ENCODE assay signal across 2 cellular contexts in the genomic region with DNA sequence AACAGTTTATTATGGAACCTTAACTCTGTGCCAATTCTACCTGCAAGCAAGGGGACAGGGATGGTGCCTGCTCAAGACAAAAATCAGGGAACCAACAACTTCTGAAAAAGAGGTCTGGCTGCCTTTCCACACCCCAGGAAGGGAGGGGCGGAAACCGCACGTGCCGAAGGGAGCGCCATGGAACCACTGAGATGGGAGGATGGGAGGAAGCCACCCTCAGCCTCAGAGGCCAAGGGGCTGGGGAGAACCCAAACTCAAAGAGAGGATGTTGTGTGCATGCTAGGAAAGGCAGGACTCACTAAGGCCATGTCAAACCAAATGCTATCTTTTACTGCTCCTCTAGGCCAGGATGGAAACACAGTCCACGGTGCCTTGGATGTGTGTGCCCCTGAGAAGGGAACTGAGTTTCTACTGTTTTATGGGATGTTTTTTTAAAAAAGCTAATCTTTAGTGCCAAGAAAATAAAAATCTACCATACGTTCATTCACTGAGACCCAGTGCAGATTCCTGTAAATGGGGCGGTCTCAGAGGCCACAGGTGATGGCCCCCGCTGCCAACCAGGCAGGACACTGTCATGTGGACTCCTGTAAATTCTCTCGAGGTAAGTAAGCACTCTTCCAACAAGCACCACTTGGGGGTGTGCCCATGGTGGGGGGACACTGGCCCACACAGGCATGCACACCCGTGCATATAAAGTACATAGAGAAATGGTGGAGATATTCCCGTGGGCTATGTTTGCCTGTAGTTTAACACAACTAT.
TF ChIP-seq lines count a peak whose summit lies in the region.

No MANE protein-coding gene starts in this region.

TF ChIP-seq in HepG2, 621 proteins besides CTCF, POLR2A, EP300 and RAD21:
- TF ChIP-seq, protein P1, sequence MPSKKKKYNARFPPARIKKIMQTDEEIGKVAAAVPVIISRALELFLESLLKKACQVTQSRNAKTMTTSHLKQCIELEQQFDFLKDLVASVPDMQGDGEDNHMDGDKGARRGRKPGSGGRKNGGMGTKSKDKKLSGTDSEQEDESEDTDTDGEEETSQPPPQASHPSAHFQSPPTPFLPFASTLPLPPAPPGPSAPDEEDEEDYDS (CRISPR knock-in tag; IDR thresholded peaks at IDR 0.05): no peak
- TF ChIP-seq, protein P2, sequence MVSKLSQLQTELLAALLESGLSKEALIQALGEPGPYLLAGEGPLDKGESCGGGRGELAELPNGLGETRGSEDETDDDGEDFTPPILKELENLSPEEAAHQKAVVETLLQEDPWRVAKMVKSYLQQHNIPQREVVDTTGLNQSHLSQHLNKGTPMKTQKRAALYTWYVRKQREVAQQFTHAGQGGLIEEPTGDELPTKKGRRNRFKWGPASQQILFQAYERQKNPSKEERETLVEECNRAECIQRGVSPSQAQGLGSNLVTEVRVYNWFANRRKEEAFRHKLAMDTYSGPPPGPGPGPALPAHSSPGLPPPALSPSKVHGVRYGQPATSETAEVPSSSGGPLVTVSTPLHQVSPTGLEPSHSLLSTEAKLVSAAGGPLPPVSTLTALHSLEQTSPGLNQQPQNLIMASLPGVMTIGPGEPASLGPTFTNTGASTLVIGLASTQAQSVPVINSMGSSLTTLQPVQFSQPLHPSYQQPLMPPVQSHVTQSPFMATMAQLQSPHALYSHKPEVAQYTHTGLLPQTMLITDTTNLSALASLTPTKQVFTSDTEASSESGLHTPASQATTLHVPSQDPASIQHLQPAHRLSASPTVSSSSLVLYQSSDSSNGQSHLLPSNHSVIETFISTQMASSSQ (IDR thresholded peaks at IDR 0.05; ENCODE audit: low read depth): no peak
- TF ChIP-seq, protein P2 (CRISPR knock-in tag; IDR thresholded peaks at IDR 0.05; ENCODE audit: borderline replicate concordance): no peak
- TF ChIP-seq ZNF703 (CRISPR knock-in tag; IDR thresholded peaks at IDR 0.05; ENCODE audit: borderline replicate concordance) (no peak), TARDBP (CRISPR knock-in tag; IDR thresholded peaks at IDR 0.05) (no peak), ZNF670 (CRISPR knock-in tag; IDR thresholded peaks at IDR 0.05; ENCODE audit: borderline replicate concordance) (no peak), TAF1 (CRISPR knock-in tag; IDR thresholded peaks at IDR 0.05) (no peak), FOXJ3 (CRISPR knock-in tag; IDR thresholded peaks at IDR 0.05; ENCODE audit: borderline replicate concordance) (no peak)
- TF ChIP-seq, protein P3, sequence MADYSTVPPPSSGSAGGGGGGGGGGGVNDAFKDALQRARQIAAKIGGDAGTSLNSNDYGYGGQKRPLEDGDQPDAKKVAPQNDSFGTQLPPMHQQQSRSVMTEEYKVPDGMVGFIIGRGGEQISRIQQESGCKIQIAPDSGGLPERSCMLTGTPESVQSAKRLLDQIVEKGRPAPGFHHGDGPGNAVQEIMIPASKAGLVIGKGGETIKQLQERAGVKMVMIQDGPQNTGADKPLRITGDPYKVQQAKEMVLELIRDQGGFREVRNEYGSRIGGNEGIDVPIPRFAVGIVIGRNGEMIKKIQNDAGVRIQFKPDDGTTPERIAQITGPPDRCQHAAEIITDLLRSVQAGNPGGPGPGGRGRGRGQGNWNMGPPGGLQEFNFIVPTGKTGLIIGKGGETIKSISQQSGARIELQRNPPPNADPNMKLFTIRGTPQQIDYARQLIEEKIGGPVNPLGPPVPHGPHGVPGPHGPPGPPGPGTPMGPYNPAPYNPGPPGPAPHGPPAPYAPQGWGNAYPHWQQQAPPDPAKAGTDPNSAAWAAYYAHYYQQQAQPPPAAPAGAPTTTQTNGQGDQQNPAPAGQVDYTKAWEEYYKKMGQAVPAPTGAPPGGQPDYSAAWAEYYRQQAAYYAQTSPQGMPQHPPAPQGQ (CRISPR knock-in tag; IDR thresholded peaks at IDR 0.05; ENCODE audit: borderline replicate concordance): no peak
- TF ChIP-seq, protein P4, sequence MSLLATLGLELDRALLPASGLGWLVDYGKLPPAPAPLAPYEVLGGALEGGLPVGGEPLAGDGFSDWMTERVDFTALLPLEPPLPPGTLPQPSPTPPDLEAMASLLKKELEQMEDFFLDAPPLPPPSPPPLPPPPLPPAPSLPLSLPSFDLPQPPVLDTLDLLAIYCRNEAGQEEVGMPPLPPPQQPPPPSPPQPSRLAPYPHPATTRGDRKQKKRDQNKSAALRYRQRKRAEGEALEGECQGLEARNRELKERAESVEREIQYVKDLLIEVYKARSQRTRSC (CRISPR knock-in tag; IDR thresholded peaks at IDR 0.05; ENCODE audit: low read depth): no peak

TF ChIP-seq in H1, 55 proteins besides CTCF, POLR2A, EP300 and RAD21:
- no peak for TF ChIP-seq ASH2L (IDR thresholded peaks at IDR 0.05; ENCODE audit: low read length)
- no peak for TF ChIP-seq CBX5 (IDR thresholded peaks at IDR 0.05; ENCODE audit: low read depth, low read length)
- TF ChIP-seq TAF1 (IDR thresholded peaks at IDR 0.05; ENCODE audit: low read depth, low read length): no peak
- TF ChIP-seq EZH2 (IDR thresholded peaks at IDR 0.05; ENCODE audit: low read depth, low read length, severe bottlenecking): no peak
- TF ChIP-seq, protein P5, sequence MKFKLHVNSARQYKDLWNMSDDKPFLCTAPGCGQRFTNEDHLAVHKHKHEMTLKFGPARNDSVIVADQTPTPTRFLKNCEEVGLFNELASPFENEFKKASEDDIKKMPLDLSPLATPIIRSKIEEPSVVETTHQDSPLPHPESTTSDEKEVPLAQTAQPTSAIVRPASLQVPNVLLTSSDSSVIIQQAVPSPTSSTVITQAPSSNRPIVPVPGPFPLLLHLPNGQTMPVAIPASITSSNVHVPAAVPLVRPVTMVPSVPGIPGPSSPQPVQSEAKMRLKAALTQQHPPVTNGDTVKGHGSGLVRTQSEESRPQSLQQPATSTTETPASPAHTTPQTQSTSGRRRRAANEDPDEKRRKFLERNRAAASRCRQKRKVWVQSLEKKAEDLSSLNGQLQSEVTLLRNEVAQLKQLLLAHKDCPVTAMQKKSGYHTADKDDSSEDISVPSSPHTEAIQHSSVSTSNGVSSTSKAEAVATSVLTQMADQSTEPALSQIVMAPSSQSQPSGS (IDR thresholded peaks at IDR 0.05; ENCODE audit: low read length): no peak
- no peak for TF ChIP-seq TBP (IDR thresholded peaks at IDR 0.05; ENCODE audit: low read depth, low read length)
- TF ChIP-seq, protein P6, sequence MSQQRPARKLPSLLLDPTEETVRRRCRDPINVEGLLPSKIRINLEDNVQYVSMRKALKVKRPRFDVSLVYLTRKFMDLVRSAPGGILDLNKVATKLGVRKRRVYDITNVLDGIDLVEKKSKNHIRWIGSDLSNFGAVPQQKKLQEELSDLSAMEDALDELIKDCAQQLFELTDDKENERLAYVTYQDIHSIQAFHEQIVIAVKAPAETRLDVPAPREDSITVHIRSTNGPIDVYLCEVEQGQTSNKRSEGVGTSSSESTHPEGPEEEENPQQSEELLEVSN (IDR thresholded peaks at IDR 0.05): no peak
- no peak for TF ChIP-seq HDAC6 (IDR thresholded peaks at IDR 0.05; ENCODE audit: low read depth, low read length)
- no peak for TF ChIP-seq POU5F1 (IDR thresholded peaks at IDR 0.05; ENCODE audit: low read depth, low read length)
- TF ChIP-seq CREB1 (IDR thresholded peaks at IDR 0.05): no peak
- TF ChIP-seq, protein P7, sequence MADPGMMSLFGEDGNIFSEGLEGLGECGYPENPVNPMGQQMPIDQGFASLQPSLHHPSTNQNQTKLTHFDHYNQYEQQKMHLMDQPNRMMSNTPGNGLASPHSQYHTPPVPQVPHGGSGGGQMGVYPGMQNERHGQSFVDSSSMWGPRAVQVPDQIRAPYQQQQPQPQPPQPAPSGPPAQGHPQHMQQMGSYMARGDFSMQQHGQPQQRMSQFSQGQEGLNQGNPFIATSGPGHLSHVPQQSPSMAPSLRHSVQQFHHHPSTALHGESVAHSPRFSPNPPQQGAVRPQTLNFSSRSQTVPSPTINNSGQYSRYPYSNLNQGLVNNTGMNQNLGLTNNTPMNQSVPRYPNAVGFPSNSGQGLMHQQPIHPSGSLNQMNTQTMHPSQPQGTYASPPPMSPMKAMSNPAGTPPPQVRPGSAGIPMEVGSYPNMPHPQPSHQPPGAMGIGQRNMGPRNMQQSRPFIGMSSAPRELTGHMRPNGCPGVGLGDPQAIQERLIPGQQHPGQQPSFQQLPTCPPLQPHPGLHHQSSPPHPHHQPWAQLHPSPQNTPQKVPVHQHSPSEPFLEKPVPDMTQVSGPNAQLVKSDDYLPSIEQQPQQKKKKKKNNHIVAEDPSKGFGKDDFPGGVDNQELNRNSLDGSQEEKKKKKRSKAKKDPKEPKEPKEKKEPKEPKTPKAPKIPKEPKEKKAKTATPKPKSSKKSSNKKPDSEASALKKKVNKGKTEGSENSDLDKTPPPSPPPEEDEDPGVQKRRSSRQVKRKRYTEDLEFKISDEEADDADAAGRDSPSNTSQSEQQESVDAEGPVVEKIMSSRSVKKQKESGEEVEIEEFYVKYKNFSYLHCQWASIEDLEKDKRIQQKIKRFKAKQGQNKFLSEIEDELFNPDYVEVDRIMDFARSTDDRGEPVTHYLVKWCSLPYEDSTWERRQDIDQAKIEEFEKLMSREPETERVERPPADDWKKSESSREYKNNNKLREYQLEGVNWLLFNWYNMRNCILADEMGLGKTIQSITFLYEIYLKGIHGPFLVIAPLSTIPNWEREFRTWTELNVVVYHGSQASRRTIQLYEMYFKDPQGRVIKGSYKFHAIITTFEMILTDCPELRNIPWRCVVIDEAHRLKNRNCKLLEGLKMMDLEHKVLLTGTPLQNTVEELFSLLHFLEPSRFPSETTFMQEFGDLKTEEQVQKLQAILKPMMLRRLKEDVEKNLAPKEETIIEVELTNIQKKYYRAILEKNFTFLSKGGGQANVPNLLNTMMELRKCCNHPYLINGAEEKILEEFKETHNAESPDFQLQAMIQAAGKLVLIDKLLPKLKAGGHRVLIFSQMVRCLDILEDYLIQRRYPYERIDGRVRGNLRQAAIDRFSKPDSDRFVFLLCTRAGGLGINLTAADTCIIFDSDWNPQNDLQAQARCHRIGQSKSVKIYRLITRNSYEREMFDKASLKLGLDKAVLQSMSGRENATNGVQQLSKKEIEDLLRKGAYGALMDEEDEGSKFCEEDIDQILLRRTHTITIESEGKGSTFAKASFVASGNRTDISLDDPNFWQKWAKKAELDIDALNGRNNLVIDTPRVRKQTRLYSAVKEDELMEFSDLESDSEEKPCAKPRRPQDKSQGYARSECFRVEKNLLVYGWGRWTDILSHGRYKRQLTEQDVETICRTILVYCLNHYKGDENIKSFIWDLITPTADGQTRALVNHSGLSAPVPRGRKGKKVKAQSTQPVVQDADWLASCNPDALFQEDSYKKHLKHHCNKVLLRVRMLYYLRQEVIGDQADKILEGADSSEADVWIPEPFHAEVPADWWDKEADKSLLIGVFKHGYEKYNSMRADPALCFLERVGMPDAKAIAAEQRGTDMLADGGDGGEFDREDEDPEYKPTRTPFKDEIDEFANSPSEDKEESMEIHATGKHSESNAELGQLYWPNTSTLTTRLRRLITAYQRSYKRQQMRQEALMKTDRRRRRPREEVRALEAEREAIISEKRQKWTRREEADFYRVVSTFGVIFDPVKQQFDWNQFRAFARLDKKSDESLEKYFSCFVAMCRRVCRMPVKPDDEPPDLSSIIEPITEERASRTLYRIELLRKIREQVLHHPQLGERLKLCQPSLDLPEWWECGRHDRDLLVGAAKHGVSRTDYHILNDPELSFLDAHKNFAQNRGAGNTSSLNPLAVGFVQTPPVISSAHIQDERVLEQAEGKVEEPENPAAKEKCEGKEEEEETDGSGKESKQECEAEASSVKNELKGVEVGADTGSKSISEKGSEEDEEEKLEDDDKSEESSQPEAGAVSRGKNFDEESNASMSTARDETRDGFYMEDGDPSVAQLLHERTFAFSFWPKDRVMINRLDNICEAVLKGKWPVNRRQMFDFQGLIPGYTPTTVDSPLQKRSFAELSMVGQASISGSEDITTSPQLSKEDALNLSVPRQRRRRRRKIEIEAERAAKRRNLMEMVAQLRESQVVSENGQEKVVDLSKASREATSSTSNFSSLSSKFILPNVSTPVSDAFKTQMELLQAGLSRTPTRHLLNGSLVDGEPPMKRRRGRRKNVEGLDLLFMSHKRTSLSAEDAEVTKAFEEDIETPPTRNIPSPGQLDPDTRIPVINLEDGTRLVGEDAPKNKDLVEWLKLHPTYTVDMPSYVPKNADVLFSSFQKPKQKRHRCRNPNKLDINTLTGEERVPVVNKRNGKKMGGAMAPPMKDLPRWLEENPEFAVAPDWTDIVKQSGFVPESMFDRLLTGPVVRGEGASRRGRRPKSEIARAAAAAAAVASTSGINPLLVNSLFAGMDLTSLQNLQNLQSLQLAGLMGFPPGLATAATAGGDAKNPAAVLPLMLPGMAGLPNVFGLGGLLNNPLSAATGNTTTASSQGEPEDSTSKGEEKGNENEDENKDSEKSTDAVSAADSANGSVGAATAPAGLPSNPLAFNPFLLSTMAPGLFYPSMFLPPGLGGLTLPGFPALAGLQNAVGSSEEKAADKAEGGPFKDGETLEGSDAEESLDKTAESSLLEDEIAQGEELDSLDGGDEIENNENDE (IDR thresholded peaks at IDR 0.05; ENCODE audit: insufficient replicate concordance, low read length): no peak
- no peak for TF ChIP-seq RNF2 (IDR thresholded peaks at IDR 0.05; ENCODE audit: borderline replicate concordance, low read depth, low read length, missing control alignments, poor library complexity, severe bottlenecking)
- TF ChIP-seq YY1 (IDR thresholded peaks at IDR 0.05; ENCODE audit: low read depth, low read length): no peak
- TF ChIP-seq ZNF274 (IDR thresholded peaks at IDR 0.05; ENCODE audit: borderline replicate concordance, extremely low read depth, low read length): no peak
- TF ChIP-seq EGR1 (IDR thresholded peaks at IDR 0.05; ENCODE audit: borderline replicate concordance, low read depth, low read length): no peak
- no peak for TF ChIP-seq CBX8 (IDR thresholded peaks at IDR 0.05; ENCODE audit: borderline replicate concordance, low read depth, low read length)
- no peak for TF ChIP-seq SP1 (IDR thresholded peaks at IDR 0.05; ENCODE audit: low read depth, low read length)
